Comparison of ENCODE assay signal across 1 cellular context in genomic region chr9:137034709-137035506, GRCh38.
TF ChIP-seq lines count a peak whose summit lies in the region.

No MANE protein-coding gene starts in this region.

TF ChIP-seq in GM12878, 131 proteins besides CTCF, POLR2A, EP300 and RAD21 (continued from another document):
- no peak for TF ChIP-seq CEBPZ (IDR thresholded peaks at IDR 0.05; ENCODE audit: low read depth, low read length)
- TF ChIP-seq ZNF384 (IDR thresholded peaks at IDR 0.05; ENCODE audit: borderline replicate concordance, low read depth, low read length) = no peak
- no peak for TF ChIP-seq PRDM15 (CRISPR knock-in tag; IDR thresholded peaks at IDR 0.05)
- no peak for TF ChIP-seq HCFC1 (IDR thresholded peaks at IDR 0.05; ENCODE audit: low read length)
- peak; percentile 37; the same call in 1 of the 2 replicates for TF ChIP-seq CHD2 (IDR thresholded peaks at IDR 0.05; ENCODE audit: borderline replicate concordance, low read depth, low read length)
- TF ChIP-seq TCF12 (IDR thresholded peaks at IDR 0.05; ENCODE audit: low read depth, low read length) = peak; percentile 71
- TF ChIP-seq JUND (IDR thresholded peaks at IDR 0.05; ENCODE audit: low read depth, low read length) = peak; percentile 67; the same call in 1 of the 2 replicates
- no peak for TF ChIP-seq GABPA (IDR thresholded peaks at IDR 0.05; ENCODE audit: low read depth)
- no peak for TF ChIP-seq ZNF274 (IDR thresholded peaks at IDR 0.05; ENCODE audit: insufficient read depth, insufficient read length)
- TF ChIP-seq SP1 (IDR thresholded peaks at IDR 0.05; ENCODE audit: low read depth, low read length) = peak; percentile 15
- TF ChIP-seq SPI1 (IDR thresholded peaks at IDR 0.05; ENCODE audit: borderline replicate concordance, insufficient read depth, low read depth, low read length) = no peak
- TF ChIP-seq ZNF622 (IDR thresholded peaks at IDR 0.05) = no peak
- TF ChIP-seq TBL1XR1 (IDR thresholded peaks at IDR 0.05; ENCODE audit: low read depth, low read length) = no peak
